9 cellular contexts compared by ENCODE assay signal in genomic region chr10:58177362-58177947, GRCh38.
DNase-seq lines count a peak whose midpoint lies in the region; ATAC-seq and TF ChIP-seq lines count a peak whose summit lies in the region.
"Had no signal": no experiment of that assay in that cellular context is flagged by ENCODE, and none has a peak within 500 bp of the region (broad histone marks: within the 10 kb centered on the region; RNA-seq: fewer than 3 reads in every experiment).

No MANE protein-coding gene starts in this region.

- DNase-seq in heart right ventricle, result no peak
- no peak for DNase-seq in right cardiac atrium
- peak; percentile 16 for DNase-seq in MV-4-11 (lab: John Stamatoyannopoulos, UW)
- peak; percentile 48 to 58 for DNase-seq in lung microvascular endothelial cell (ENCODE audit: low read depth in 2 of 2)

- ATAC-seq in heart right ventricle, result no peak
- ATAC-seq in right cardiac atrium, result no peak
- ATAC-seq in GM18520 (IDR thresholded peaks at IDR 0.05; ENCODE audit: unreplicated experiment), result no peak
- no peak for ATAC-seq in HG02623 (IDR thresholded peaks at IDR 0.05; ENCODE audit: unreplicated experiment)
- ATAC-seq in HG03457 (IDR thresholded peaks at IDR 0.05; ENCODE audit: unreplicated experiment), result no peak

- peak; percentile 40 to 77 (median 70) for TF ChIP-seq CTCF in heart right ventricle (IDR thresholded peaks at IDR 0.05)
- TF ChIP-seq CTCF in brain (conservative IDR thresholded peaks at IDR 0.05), result peak; percentile 81 to 82

- peaks cover 3% of the 10 kb centered on the region for H3K27me3 Mint-ChIP-seq in brain

- H3K9me3 Mint-ChIP-seq in brain, result no peaks in the 10 kb centered on the region

- H3K27ac ChIP-seq in heart right ventricle, result no peak overlapping the region
- H3K27ac ChIP-seq in right cardiac atrium (ENCODE audit: low read length), result no peak overlapping the region

- no peaks in the 10 kb centered on the region for H3K4me1 ChIP-seq in heart right ventricle
- no peaks in the 10 kb centered on the region for H3K4me1 ChIP-seq in right cardiac atrium (ENCODE audit: control insufficient read depth, insufficient read depth, low read length)

- WGBS in heart right ventricle, 2 donors, result 17 to 23% methylated on average over 3 of the region's 3 CpGs
- WGBS in right cardiac atrium, result 20% methylated on average over 3 of the region's 3 CpGs

- H3K4me3 ChIP-seq in heart right ventricle (no peak overlapping the region), right cardiac atrium (ENCODE audit: low read length) (no peak overlapping the region)

- no peaks in the 10 kb centered on the region for H3K36me3 Mint-ChIP-seq in brain
- H3K36me3 Mint-ChIP-seq: activated naive CD8-positive, alpha-beta T cell had no signal

- H3K9me3 ChIP-seq in heart right ventricle (no peaks in the 10 kb centered on the region), right cardiac atrium (ENCODE audit: control insufficient read depth, low read length) (no peaks in the 10 kb centered on the region)

- H3K27me3 ChIP-seq in heart right ventricle, result no peaks in the 10 kb centered on the region
- H3K27me3 ChIP-seq in right cardiac atrium (ENCODE audit: control insufficient read depth, insufficient read depth), result no peaks in the 10 kb centered on the region

- H3K4me1 Mint-ChIP-seq in brain, result peaks cover 13% of the 10 kb centered on the region

- no peak overlapping the region for H3K27ac Mint-ChIP-seq in brain
- H3K27ac Mint-ChIP-seq: activated naive CD8-positive, alpha-beta T cell had no signal

- H3K36me3 ChIP-seq in heart right ventricle, result no peaks in the 10 kb centered on the region

- H3K4me3 Mint-ChIP-seq in brain, result no peak overlapping the region
- H3K4me3 Mint-ChIP-seq: activated naive CD8-positive, alpha-beta T cell had no signal

- intact Hi-C loops in heart right ventricle (cut with DNase I), result loop anchor here in 9 of 10 donors (1.0 to 10.0 kb wide), 6 partner anchors 113 to 215 kb away; partner anchors contain the start of gene TFAM (in 3 of the 9)
- intact Hi-C loops in right cardiac atrium (cut with DNase I), result loop anchor here in 3 of 4 donors (5.0 to 10.0 kb wide), 2 partner anchors 115 to 117 kb away; no protein-coding TSS in a partner anchor

Comparison
In these comparisons a context has a peak if more than half of its experiments do, and no peak if none do; other contexts are left out.
1. DNase-seq: peak in MV-4-11 (single experiment) and lung microvascular endothelial cell (2 of 2); none in heart right ventricle (0 of 2) and right cardiac atrium (0 of 3).